In the genomic region with DNA sequence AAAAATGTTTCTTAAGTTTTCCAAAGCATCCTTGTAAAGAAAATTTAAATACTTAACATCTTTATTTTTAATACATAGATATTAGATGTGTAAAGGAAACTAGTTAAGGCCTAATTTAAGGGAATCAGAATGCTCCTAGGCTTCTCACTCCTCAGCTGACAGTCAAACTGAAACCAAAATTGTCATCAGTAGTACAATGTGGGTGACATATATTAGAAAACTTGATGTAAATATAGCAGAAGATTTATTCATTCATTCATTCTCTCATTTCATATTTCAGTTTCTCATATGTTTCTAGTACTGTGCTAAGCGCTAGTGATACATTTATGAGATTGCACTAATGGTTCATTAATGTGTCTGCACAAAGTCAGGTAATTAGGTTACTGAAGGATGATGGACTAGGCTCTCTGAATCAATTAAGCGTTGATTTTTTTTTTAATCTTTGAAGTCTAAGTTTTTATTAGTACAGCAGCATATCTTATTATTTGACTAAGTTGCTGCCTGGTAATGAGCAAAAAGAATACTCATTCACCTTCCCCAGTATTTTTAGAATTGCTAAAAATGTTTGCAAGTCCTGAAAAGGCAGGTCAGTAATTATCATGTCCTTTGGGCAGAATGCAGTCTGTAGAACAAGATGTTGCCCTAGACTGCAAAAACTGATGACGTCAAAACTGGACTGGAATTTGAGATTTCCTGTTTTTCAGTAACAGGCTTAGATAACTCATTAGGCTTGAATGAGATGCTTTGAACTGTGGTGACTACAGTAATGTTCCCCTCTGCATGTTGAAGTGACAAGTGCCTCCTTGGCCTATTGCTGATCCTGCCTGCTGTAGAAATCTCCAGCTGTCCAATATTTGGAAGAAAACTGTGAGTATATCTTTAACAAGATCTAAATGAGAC, we compare ENCODE assay signal across 11 cellular contexts.
DNase-seq lines count a peak whose midpoint lies in the region; ATAC-seq and TF ChIP-seq lines count a peak whose summit lies in the region.
"Had no signal": no experiment of that assay in that cellular context is flagged by ENCODE, and none has a peak within 500 bp of the region (broad histone marks: within the 10 kb centered on the region; RNA-seq: fewer than 3 reads in every experiment).

No MANE protein-coding gene starts in this region.

- no peak overlapping the region for H3K4me3 Mint-ChIP-seq in chondrocyte (ENCODE audit: unreplicated experiment)
- H3K4me3 Mint-ChIP-seq in CD14-positive monocyte: no peak overlapping the region
- no peak overlapping the region for H3K4me3 Mint-ChIP-seq in activated CD4-positive, alpha-beta memory T cell treated with anti-CD3 and anti-CD28 coated beads, Interleukin-2, amount 10 ng/mL, durations not matched to agents 7 days and 5 days

- DNase-seq in myocyte (ENCODE audit: low read depth): peak; percentile 6
- DNase-seq in chondrocyte (ENCODE audit: low spot score): no peak
- no peak for DNase-seq in CD14-positive monocyte (ENCODE audit: low spot score)
- DNase-seq in activated CD4-positive, alpha-beta memory T cell treated with anti-CD3 and anti-CD28 coated beads, Interleukin-2, amount 10 ng/mL, durations not matched to agents 7 days and 5 days: no peak
- DNase-seq: activated CD4-positive, alpha-beta T cell treated with anti-CD3 and anti-CD28 coated beads for 1 hour; NCI-H2081 treated with DMSO at 0.1 percent for 48 hours had no signal

- H3K27me3 Mint-ChIP-seq in chondrocyte (ENCODE audit: low read depth): no peaks in the 10 kb centered on the region
- H3K27me3 Mint-ChIP-seq in CD14-positive monocyte (ENCODE audit: low read depth in 3 of 3): peaks cover 0 to 6% (median 0%) of the 10 kb centered on the region in 3 donors
- H3K27me3 Mint-ChIP-seq in activated CD4-positive, alpha-beta memory T cell treated with anti-CD3 and anti-CD28 coated beads, Interleukin-2, amount 10 ng/mL, durations not matched to agents 7 days and 5 days: no peaks in the 10 kb centered on the region

- H3K27me3 ChIP-seq in SU-DHL-6 (ENCODE audit: low read length): no peaks in the 10 kb centered on the region

- H3K27ac ChIP-seq in SU-DHL-6 (ENCODE audit: low read depth, low read length): peak overlapping the region; percentile 100
- H3K27ac ChIP-seq: thoracic aorta had no signal

- no peaks in the 10 kb centered on the region for H3K9me3 Mint-ChIP-seq in chondrocyte (ENCODE audit: low read depth)
- peaks cover 0 to 2% (median 0%) of the 10 kb centered on the region in 7 donors for H3K9me3 Mint-ChIP-seq in CD14-positive monocyte
- H3K9me3 Mint-ChIP-seq in activated CD4-positive, alpha-beta memory T cell treated with anti-CD3 and anti-CD28 coated beads, Interleukin-2, amount 10 ng/mL, durations not matched to agents 7 days and 5 days: no peaks in the 10 kb centered on the region

- no peak overlapping the region for H2AFZ ChIP-seq in SU-DHL-6 (ENCODE audit: low read depth, low read length, severe bottlenecking)

- H3K36me3 Mint-ChIP-seq in chondrocyte (ENCODE audit: low read depth) (no peaks in the 10 kb centered on the region), CD14-positive monocyte (peaks cover 8 to 12% of the 10 kb centered on the region in 2 donors)
- H3K36me3 Mint-ChIP-seq in activated CD4-positive, alpha-beta memory T cell treated with anti-CD3 and anti-CD28 coated beads, Interleukin-2, amount 10 ng/mL, durations not matched to agents 7 days and 5 days (ENCODE audit: low read depth): no peaks in the 10 kb centered on the region

- H3F3A ChIP-seq in SU-DHL-6 (ENCODE audit: insufficient read depth): peaks cover 27% of the 10 kb centered on the region

- peak overlapping the region; percentile 59 for H3K4me2 ChIP-seq in SU-DHL-6 (ENCODE audit: low read depth, low read length, poor library complexity, severe bottlenecking)

- no peaks in the 10 kb centered on the region for H3K9me3 ChIP-seq in SU-DHL-6 (ENCODE audit: insufficient read depth, low read length)
- H3K9me3 ChIP-seq: thoracic aorta had no signal

- CTCF ChIA-PET in activated CD4-positive, alpha-beta memory T cell treated with anti-CD3 and anti-CD28 coated beads, Interleukin-2, amount 10 ng/mL, durations not matched to agents 7 days and 5 days (lab: Charles Lee): no interaction called here

- H4K20me1 ChIP-seq in SU-DHL-6 (ENCODE audit: low read depth, low read length): no peaks in the 10 kb centered on the region

- no peaks in the 10 kb centered on the region for H3K36me3 ChIP-seq in SU-DHL-6 (ENCODE audit: low read length)
- H3K36me3 ChIP-seq: thoracic aorta had no signal

- peak overlapping the region; percentile 30 for H3K9ac ChIP-seq in SU-DHL-6 (ENCODE audit: low read length)

- peaks cover 19% of the 10 kb centered on the region; the same call in 1 of the 2 replicates for H3K79me2 ChIP-seq in SU-DHL-6 (ENCODE audit: insufficient read depth, low read length)

- intact Hi-C loops in CD14-positive monocyte (cut with micrococcal nuclease): no loop called here

- POLR2A ChIA-PET in activated CD4-positive, alpha-beta memory T cell treated with anti-CD3 and anti-CD28 coated beads, Interleukin-2, amount 10 ng/mL, durations not matched to agents 7 days and 5 days (lab: Charles Lee): no interaction called here

- H3K27ac Mint-ChIP-seq in chondrocyte (ENCODE audit: unreplicated experiment): no peak overlapping the region
- H3K27ac Mint-ChIP-seq in CD14-positive monocyte: no peak overlapping the region
- no peak overlapping the region for H3K27ac Mint-ChIP-seq in activated CD4-positive, alpha-beta memory T cell treated with anti-CD3 and anti-CD28 coated beads, Interleukin-2, amount 10 ng/mL, durations not matched to agents 7 days and 5 days

- no peaks in the 10 kb centered on the region for H3K4me1 Mint-ChIP-seq in chondrocyte (ENCODE audit: low read depth)
- peaks cover 1% of the 10 kb centered on the region for H3K4me1 Mint-ChIP-seq in CD14-positive monocyte
- H3K4me1 Mint-ChIP-seq in activated CD4-positive, alpha-beta memory T cell treated with anti-CD3 and anti-CD28 coated beads, Interleukin-2, amount 10 ng/mL, durations not matched to agents 7 days and 5 days: no peaks in the 10 kb centered on the region

- TF ChIP-seq CTCF in SU-DHL-6 (IDR thresholded peaks at IDR 0.05; ENCODE audit: insufficient read depth, low read length, poor library complexity, severe bottlenecking) (no peak), chondrocyte (IDR thresholded peaks at IDR 0.05) (no peak), CD14-positive monocyte (IDR thresholded peaks at IDR 0.05) (no peak)

- H3K9me2 ChIP-seq in SU-DHL-6 (replicated peaks; ENCODE audit: insufficient read depth, low read length): no peaks in the 10 kb centered on the region

- H3K4me3 ChIP-seq in SU-DHL-6 (ENCODE audit: insufficient read depth, low read length, poor library complexity, severe bottlenecking): no peak overlapping the region
- H3K4me3 ChIP-seq: thoracic aorta had no signal

- peak; percentile 49 for ATAC-seq in GM18858 (IDR thresholded peaks at IDR 0.05; ENCODE audit: unreplicated experiment)
- ATAC-seq in HG02973 (IDR thresholded peaks at IDR 0.05; ENCODE audit: unreplicated experiment): peak; percentile 64
- no peak for ATAC-seq in activated CD4-positive, CD25-positive, alpha-beta regulatory T cell treated with anti-CD3 and anti-CD28 coated beads, Interleukin-2, amount 50 U/mL, for 24 hours

Comparison
In these comparisons a context has a peak if more than half of its experiments do, and no peak if none do; other contexts are left out.
1. ATAC-seq: peak in GM18858 (single experiment) and HG02973 (single experiment); none in activated CD4-positive, CD25-positive, alpha-beta regulatory T cell treated with anti-CD3 and anti-CD28 coated beads, Interleukin-2, amount 50 U/mL, for 24 hours (0 of 2).